Comparison of ENCODE assay signal across 1 cellular context in genomic region chr3:71400986-71401451, GRCh38.
TF ChIP-seq lines count a peak whose summit lies in the region.

No MANE protein-coding gene starts in this region.

TF ChIP-seq in SK-N-SH treated with all-trans-retinoic acid at 6 μM for 48 hours, 23 proteins besides CTCF, POLR2A, EP300 and RAD21 (continued from another document):
- TF ChIP-seq SNAI2 (CRISPR knock-in tag; IDR thresholded peaks at IDR 0.05) = 0 out of 2 replicates have a peak, but pooled peaks have one; percentile 8
- TF ChIP-seq ISL1 (CRISPR knock-in tag; IDR thresholded peaks at IDR 0.05) = peak; percentile 94
- no peak for TF ChIP-seq CSDC2 (CRISPR knock-in tag; IDR thresholded peaks at IDR 0.05)
- TF ChIP-seq PPARA (CRISPR knock-in tag; IDR thresholded peaks at IDR 0.05; ENCODE audit: borderline replicate concordance) = no peak
- TF ChIP-seq ARNTL (CRISPR knock-in tag; IDR thresholded peaks at IDR 0.05; ENCODE audit: borderline replicate concordance, low read depth) = no peak
- no peak for TF ChIP-seq ZNF8 (CRISPR knock-in tag; IDR thresholded peaks at IDR 0.05)
- TF ChIP-seq ZFP3 (CRISPR knock-in tag; IDR thresholded peaks at IDR 0.05) = no peak
- no peak for TF ChIP-seq TOX (CRISPR knock-in tag; IDR thresholded peaks at IDR 0.05; ENCODE audit: borderline replicate concordance)
- no peak for TF ChIP-seq POU6F1 (CRISPR knock-in tag; IDR thresholded peaks at IDR 0.05; ENCODE audit: borderline replicate concordance, low read depth)
